1 cellular context compared by ENCODE assay signal in genomic region chr3:72744330-72744729, GRCh38.
A peak's percentile ranks its signal among the peaks of the same experiment; 100 is the strongest.
TF ChIP-seq lines count a peak whose summit lies in the region.

No MANE protein-coding gene starts in this region.

TF ChIP-seq in HepG2, 621 proteins besides CTCF, POLR2A, EP300 and RAD21 (continued from another document and continues in another):
- TF ChIP-seq ZNF512B (CRISPR knock-in tag; IDR thresholded peaks at IDR 0.05; ENCODE audit: borderline replicate concordance) (no peak), ZNF570 (CRISPR knock-in tag; IDR thresholded peaks at IDR 0.05; ENCODE audit: borderline replicate concordance) (no peak), SUZ12 (IDR thresholded peaks at IDR 0.05; ENCODE audit: low read depth, low read length) (no peak), NFIC (IDR thresholded peaks at IDR 0.05; ENCODE audit: low read length) (no peak), ZNF512 (CRISPR knock-in tag; IDR thresholded peaks at IDR 0.05) (no peak), LCORL (IDR thresholded peaks at IDR 0.05) (no peak), LCORL (CRISPR knock-in tag; IDR thresholded peaks at IDR 0.05) (no peak), ZNF777 (CRISPR knock-in tag; IDR thresholded peaks at IDR 0.05) (no peak), PHF20 (CRISPR knock-in tag; IDR thresholded peaks at IDR 0.05) (no peak), PAX8 (CRISPR knock-in tag; IDR thresholded peaks at IDR 0.05; ENCODE audit: borderline replicate concordance) (no peak), U2AF2 (IDR thresholded peaks at IDR 0.05; ENCODE audit: low read depth, low read length) (no peak), AGO2 (optimal IDR thresholded peaks at IDR 0.05; ENCODE audit: low read depth, low read length) (no peak), PRPF4 (IDR thresholded peaks at IDR 0.05; ENCODE audit: low read depth, low read length, poor library complexity, severe bottlenecking) (no peak), ZBTB39 (CRISPR knock-in tag; IDR thresholded peaks at IDR 0.05) (no peak), ZNF263 (CRISPR knock-in tag; IDR thresholded peaks at IDR 0.05) (no peak), KMT2B (CRISPR knock-in tag; IDR thresholded peaks at IDR 0.05) (no peak), GATAD2A (CRISPR knock-in tag; IDR thresholded peaks at IDR 0.05) (peak; percentile 62), ZNF124 (CRISPR knock-in tag; IDR thresholded peaks at IDR 0.05) (no peak), ZNF775 (CRISPR knock-in tag; IDR thresholded peaks at IDR 0.05; ENCODE audit: borderline replicate concordance) (no peak), ZNF713 (CRISPR knock-in tag; IDR thresholded peaks at IDR 0.05) (no peak), SMYD3 (CRISPR knock-in tag; IDR thresholded peaks at IDR 0.05) (no peak), RFXANK (CRISPR knock-in tag; IDR thresholded peaks at IDR 0.05) (no peak), PHF5A (CRISPR knock-in tag; IDR thresholded peaks at IDR 0.05; ENCODE audit: low read depth, unreplicated experiment) (no peak), NRL (CRISPR knock-in tag; IDR thresholded peaks at IDR 0.05; ENCODE audit: borderline replicate concordance) (no peak), MYC (CRISPR knock-in tag; IDR thresholded peaks at IDR 0.05; ENCODE audit: borderline replicate concordance) (no peak), MXD3 (CRISPR knock-in tag; IDR thresholded peaks at IDR 0.05) (no peak), ZBED4 (CRISPR knock-in tag; IDR thresholded peaks at IDR 0.05; ENCODE audit: borderline replicate concordance) (no peak), ARID2 (CRISPR knock-in tag; IDR thresholded peaks at IDR 0.05; ENCODE audit: borderline replicate concordance) (no peak), FOXO4 (CRISPR knock-in tag; conservative IDR thresholded peaks at IDR 0.05) (no peak), SAP130 (CRISPR knock-in tag; IDR thresholded peaks at IDR 0.05; ENCODE audit: low read depth) (peak; percentile 34; the same call in 1 of the 2 replicates), ZSCAN9 (CRISPR knock-in tag; IDR thresholded peaks at IDR 0.05; ENCODE audit: borderline replicate concordance) (no peak), ZNF382 (CRISPR knock-in tag; IDR thresholded peaks at IDR 0.05; ENCODE audit: borderline replicate concordance) (no peak), ZNF343 (CRISPR knock-in tag; IDR thresholded peaks at IDR 0.05) (no peak), GZF1 (CRISPR knock-in tag; IDR thresholded peaks at IDR 0.05) (no peak), FOXA1 (IDR thresholded peaks at IDR 0.05) (no peak), FOXA1 (CRISPR knock-in tag; IDR thresholded peaks at IDR 0.05) (peak; percentile 46; the same call in 1 of the 2 replicates), ZNF513 (CRISPR knock-in tag; conservative IDR thresholded peaks at IDR 0.05) (no peak), KLF16 (CRISPR knock-in tag; IDR thresholded peaks at IDR 0.05) (no peak), BATF2 (CRISPR knock-in tag; IDR thresholded peaks at IDR 0.05) (no peak), ARID5B (CRISPR knock-in tag; IDR thresholded peaks at IDR 0.05) (peak; percentile 63), TCF7L2 (IDR thresholded peaks at IDR 0.05; ENCODE audit: low read depth, low read length) (no peak), PHF21A (CRISPR knock-in tag; IDR thresholded peaks at IDR 0.05) (no peak), USF2 (IDR thresholded peaks at IDR 0.05; ENCODE audit: low read depth, low read length) (no peak), USF2 (CRISPR knock-in tag; IDR thresholded peaks at IDR 0.05; ENCODE audit: borderline replicate concordance) (no peak), ATF1 (CRISPR knock-in tag; IDR thresholded peaks at IDR 0.05) (no peak)
